Comparison of ENCODE assay signal across 1 cellular context in the genomic region with DNA sequence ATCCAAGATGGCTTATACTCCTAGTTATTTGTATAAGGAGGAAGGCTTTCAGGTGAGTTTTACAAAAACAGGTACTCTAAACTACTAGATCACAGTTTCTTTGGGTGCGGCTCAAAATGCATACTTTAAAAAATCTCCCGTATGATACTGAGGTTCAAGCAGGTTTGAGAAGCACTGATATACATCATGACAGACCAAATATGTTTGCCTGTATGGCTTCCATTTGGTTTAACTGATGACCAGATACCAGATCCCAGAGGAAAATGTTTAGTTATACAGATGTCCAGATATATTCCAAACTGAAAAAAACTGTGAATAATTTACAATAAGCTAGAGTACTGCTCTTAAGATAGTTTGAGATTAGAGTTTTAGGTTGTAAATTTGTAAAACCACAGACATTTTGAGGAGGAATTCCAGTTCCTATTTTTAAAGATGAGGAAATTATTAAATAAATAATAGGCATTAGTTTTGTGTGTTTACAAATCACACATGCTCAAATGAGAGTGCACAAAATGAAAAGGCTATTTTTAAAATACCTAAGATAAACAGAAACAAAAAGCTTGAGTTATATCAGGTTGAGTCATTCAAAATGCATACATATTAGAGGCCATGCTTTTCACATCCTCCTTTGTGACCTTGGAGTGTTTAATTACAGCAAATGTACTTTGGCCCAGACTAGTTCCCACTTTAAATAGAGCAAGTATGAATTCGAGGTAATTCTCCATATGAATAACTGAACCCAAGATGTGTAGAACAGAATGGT.
TF ChIP-seq lines count a peak whose summit lies in the region.

No MANE protein-coding gene starts in this region.

TF ChIP-seq in SK-N-SH treated with all-trans-retinoic acid at 6 μM for 48 hours, 23 proteins besides CTCF, POLR2A, EP300 and RAD21 (continued from another document):
- TF ChIP-seq, protein P1, sequence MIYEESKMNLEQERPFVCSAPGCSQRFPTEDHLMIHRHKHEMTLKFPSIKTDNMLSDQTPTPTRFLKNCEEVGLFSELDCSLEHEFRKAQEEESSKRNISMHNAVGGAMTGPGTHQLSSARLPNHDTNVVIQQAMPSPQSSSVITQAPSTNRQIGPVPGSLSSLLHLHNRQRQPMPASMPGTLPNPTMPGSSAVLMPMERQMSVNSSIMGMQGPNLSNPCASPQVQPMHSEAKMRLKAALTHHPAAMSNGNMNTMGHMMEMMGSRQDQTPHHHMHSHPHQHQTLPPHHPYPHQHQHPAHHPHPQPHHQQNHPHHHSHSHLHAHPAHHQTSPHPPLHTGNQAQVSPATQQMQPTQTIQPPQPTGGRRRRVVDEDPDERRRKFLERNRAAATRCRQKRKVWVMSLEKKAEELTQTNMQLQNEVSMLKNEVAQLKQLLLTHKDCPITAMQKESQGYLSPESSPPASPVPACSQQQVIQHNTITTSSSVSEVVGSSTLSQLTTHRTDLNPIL (CRISPR knock-in tag; IDR thresholded peaks at IDR 0.05; ENCODE audit: low read depth), result no peak
- TF ChIP-seq RARB (CRISPR knock-in tag; IDR thresholded peaks at IDR 0.05), result no peak
- TF ChIP-seq TOX (CRISPR knock-in tag; IDR thresholded peaks at IDR 0.05; ENCODE audit: borderline replicate concordance), result no peak
TF ChIP-seq in SK-N-SH treated with all-trans-retinoic acid at 6 μM for 48 hours: peak in this region for 0.
